Comparison of ENCODE assay signal across 14 cellular contexts in the genomic region with DNA sequence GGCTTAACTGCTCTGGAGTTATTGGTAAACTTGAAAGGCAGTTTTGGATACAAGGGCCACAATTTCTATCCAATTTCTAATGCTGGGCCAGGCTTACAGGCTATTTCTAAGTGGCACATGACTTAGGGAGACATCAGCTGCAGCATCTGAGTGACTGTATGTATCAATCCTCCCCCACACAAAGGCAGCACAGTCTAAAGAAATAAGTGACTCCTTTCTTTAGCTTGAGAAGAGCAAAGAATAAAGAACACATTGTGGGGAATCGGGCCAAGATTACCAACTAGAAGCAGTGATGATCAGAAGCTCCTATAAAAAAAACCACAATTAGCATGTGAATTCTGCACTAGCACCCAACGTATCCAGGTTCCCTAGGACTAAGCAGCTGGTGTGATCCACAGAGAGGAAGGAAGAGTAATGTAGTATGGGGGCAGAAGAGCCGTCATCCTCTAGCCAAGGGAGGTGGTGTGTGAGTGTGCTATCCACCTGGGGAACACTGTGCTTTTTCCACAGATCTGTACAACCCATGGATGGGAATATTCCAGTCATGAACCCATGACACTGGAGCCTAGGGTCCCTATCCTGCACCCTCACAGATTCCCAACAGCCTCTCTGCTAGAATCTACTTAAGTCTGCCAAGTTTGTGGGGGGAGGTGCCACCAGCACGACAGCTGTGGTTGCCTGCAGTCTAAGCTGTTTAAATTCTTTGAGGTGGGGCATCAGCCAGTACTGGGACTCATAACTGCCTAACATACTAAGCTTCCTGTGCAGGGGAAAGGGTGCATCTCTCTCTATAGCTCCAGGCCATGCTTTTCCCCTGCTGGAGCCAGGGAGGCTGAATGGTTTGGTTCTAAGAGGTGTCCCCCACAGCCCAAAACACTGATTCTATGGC.
DNase-seq lines count a peak whose midpoint lies in the region; TF ChIP-seq lines count a peak whose summit lies in the region.
"Had no signal": no experiment of that assay in that cellular context is flagged by ENCODE, and none has a peak within 500 bp of the region (broad histone marks: within the 10 kb centered on the region; RNA-seq: fewer than 3 reads in every experiment).

No MANE protein-coding gene starts in this region.

- no peaks in the 10 kb centered on the region for H3K36me3 ChIP-seq in A673 (ENCODE audit: insufficient read depth, low read length, poor library complexity, severe bottlenecking)
- H3K36me3 ChIP-seq in H7 (replicated peaks; ENCODE audit: control insufficient read depth, insufficient read depth, low read length): no peaks in the 10 kb centered on the region

- H3K4me1 ChIP-seq in A673 (ENCODE audit: insufficient read depth, low read length, poor library complexity, severe bottlenecking): no peaks in the 10 kb centered on the region

- H3K27me3 ChIP-seq in A673 (replicated peaks; ENCODE audit: insufficient read depth, low read depth, low read length, poor library complexity): no peaks in the 10 kb centered on the region
- no peaks in the 10 kb centered on the region for H3K27me3 ChIP-seq in H7 (ENCODE audit: control insufficient read depth, insufficient read depth, low read length)

- no peaks in the 10 kb centered on the region for H3K9me3 ChIP-seq in A673 (ENCODE audit: low read depth, low read length, poor library complexity, severe bottlenecking)

- BruUV-seq in A673 (replicated peaks; lab: Mats Ljungman, UMichigan): no TSS peak

- no peak overlapping the region for H3K27ac ChIP-seq in A673 (ENCODE audit: low read depth, low read length, poor library complexity, severe bottlenecking)
- H3K27ac ChIP-seq: 22Rv1, HL-60 had no signal

- DNase-seq in Ammon's horn (ENCODE audit: low spot score): peak; percentile 42
- peak; percentile 21 for DNase-seq in LNCaP clone FGC (ENCODE audit: low read depth)
- DNase-seq in inferior parietal cortex (ENCODE audit: extremely low spot score): peak; percentile 16
- DNase-seq in putamen (ENCODE audit: low spot score): peak; percentile 42
- no peak for DNase-seq in A673 (ENCODE audit: low spot score)
- DNase-seq in foreskin fibroblast: no peak
- no peak for DNase-seq in activated CD4-positive, alpha-beta T cell treated with anti-CD3 and anti-CD28 coated beads for 4 hours
- DNase-seq in H7: no peak
- DNase-seq: AML-193; C1 segment of cervical spinal cord; CD4-positive, alpha-beta memory T cell; GF-D8 had no signal

- H3K4me3 ChIP-seq in LNCaP clone FGC (ENCODE audit: low read depth, low read length) (no peak overlapping the region), A673 (ENCODE audit: low read depth, low read length, poor library complexity, severe bottlenecking) (no peak overlapping the region), foreskin fibroblast (ENCODE audit: low read depth in 1 of 2, low read length in 2 of 2) (no peak overlapping the region), H7 (ENCODE audit: insufficient read depth, low read depth, low read length) (no peak overlapping the region)

- POLR2A ChIA-PET in A673 (lab: Charles Lee; ENCODE audit: low non-redundant PET): no interaction called here

- TF ChIP-seq CTCF in LNCaP clone FGC (IDR thresholded peaks at IDR 0.05; ENCODE audit: control insufficient read depth, extremely low read depth, insufficient read depth): no peak
- no peak for TF ChIP-seq CTCF in A673 (conservative IDR thresholded peaks at IDR 0.05; ENCODE audit: low read depth, low read length)
- TF ChIP-seq CTCF in foreskin fibroblast (IDR thresholded peaks at IDR 0.05; ENCODE audit: low read depth, low read length): no peak

- intact Hi-C loops in A673 (cut with micrococcal nuclease; ENCODE audit: unreplicated experiment): no loop called here

- CTCF ChIA-PET in A673 (lab: Charles Lee): no interaction called here

Comparison
In these comparisons a context has a peak if more than half of its experiments do, and no peak if none do; other contexts are left out.
1. DNase-seq: peak in Ammon's horn (single experiment), LNCaP clone FGC (single experiment), inferior parietal cortex (single experiment) and putamen (single experiment); none in A673 (single experiment), foreskin fibroblast (0 of 2), activated CD4-positive, alpha-beta T cell treated with anti-CD3 and anti-CD28 coated beads for 4 hours (0 of 2) and H7 (single experiment).